Comparison of ENCODE assay signal across 22 cellular contexts in genomic region chr3:69602112-69602511, GRCh38.
"Had no signal": no experiment of that assay in that cellular context is flagged by ENCODE, and none has a peak within 500 bp of the region (broad histone marks: within the 10 kb centered on the region; RNA-seq: fewer than 3 reads in every experiment).

No MANE protein-coding gene starts in this region.

- H3K36me3 ChIP-seq: esophagus muscularis mucosa, gastroesophageal sphincter, heart right ventricle, left lung, lower lobe of right lung had no signal

- H3K27ac ChIP-seq: coronary artery, dorsolateral prefrontal cortex, esophagus muscularis mucosa, foreskin keratinocyte, gastroesophageal sphincter, left lung, lower lobe of right lung had no signal

- H3K9me3 ChIP-seq: lower lobe of right lung, mucosa of descending colon had no signal

- ATAC-seq: effector memory CD8-positive, alpha-beta T cell; foreskin keratinocyte; gastroesophageal sphincter; left lung; lower lobe of right lung; mucosa of descending colon had no signal

- H3K27me3 ChIP-seq: esophagus muscularis mucosa, gastroesophageal sphincter, heart right ventricle, left lung had no signal

- H3K4me1 ChIP-seq: esophagus muscularis mucosa, foreskin keratinocyte, gastroesophageal sphincter, heart right ventricle, left lung, lower lobe of right lung had no signal

- DNase-seq: dermis blood vessel endothelial cell; dorsolateral prefrontal cortex; effector CD4-positive, alpha-beta T cell; effector memory CD8-positive, alpha-beta T cell; endodermal cell; foreskin keratinocyte; heart right ventricle; hippocampal formation; left cardiac atrium; left lung; lower lobe of right lung; mesenchymal stem cell; mucosa of descending colon; naive B cell had no signal

- H3K4me3 ChIP-seq: coronary artery, dorsolateral prefrontal cortex, esophagus muscularis mucosa, gastroesophageal sphincter, heart right ventricle, left lung, lower lobe of right lung, mucosa of descending colon had no signal

- FAIRE-seq: colon, endometrium, frontal cortex, islet of Langerhans, keratinocyte had no signal
